In genomic region chr13:91248249-91248648, GRCh38 we compare ENCODE assay signal across 17 cellular contexts.
"Had no signal": no experiment of that assay in that cellular context is flagged by ENCODE, and none has a peak within 500 bp of the region (broad histone marks: within the 10 kb centered on the region; RNA-seq: fewer than 3 reads in every experiment).

No MANE protein-coding gene starts in this region.

- H3K9me3 ChIP-seq: lower lobe of right lung, prostate gland, right atrium auricular region, stomach, thyroid gland had no signal

- H3K4me1 ChIP-seq: lower lobe of right lung, prostate gland, right atrium auricular region, thyroid gland had no signal

- H3K36me3 ChIP-seq: lower lobe of right lung, prostate gland, right atrium auricular region, stomach, thyroid gland had no signal

- H3K4me3 ChIP-seq: dorsolateral prefrontal cortex, lower lobe of right lung, prostate gland, right atrium auricular region, stomach, thyroid gland had no signal

- FAIRE-seq: keratinocyte had no signal

- H3K27ac ChIP-seq: dorsolateral prefrontal cortex, lower lobe of right lung, prostate gland, right atrium auricular region, stomach, thyroid gland had no signal

- DNase-seq: dorsolateral prefrontal cortex; effector CD4-positive, alpha-beta T cell; head of caudate nucleus; left ventricle myocardium superior; lower lobe of right lung; natural killer cell; nucleus accumbens; stimulated activated CD4-positive, alpha-beta T cell treated with anti-CD3 and anti-CD28 coated beads, Interleukin-2, amount 100 ng/mL, for 24 hours; stimulated activated CD4-positive, alpha-beta T cell treated with anti-CD3 and anti-CD28 coated beads, Interleukin-4, amount 100 ng/mL, for 24 hours; stimulated activated naive CD4-positive, alpha-beta T cell treated with Interleukin-2 at 50 U/mL for 16 hours; stomach; thyroid gland had no signal

- ATAC-seq: left ventricle myocardium superior; lower lobe of right lung; natural killer cell; sciatic nerve; stimulated activated effector memory CD8-positive, alpha-beta T cell treated with anti-CD3 and anti-CD28 coated beads, Interleukin-12 subunit alpha, Interleukin-12 subunit beta, amount 100 ng/mL, for 72 hours had no signal

- H3K27me3 ChIP-seq: right atrium auricular region, stomach, thyroid gland had no signal
